Comparison of ENCODE assay signal across 10 cellular contexts in the genomic region with DNA sequence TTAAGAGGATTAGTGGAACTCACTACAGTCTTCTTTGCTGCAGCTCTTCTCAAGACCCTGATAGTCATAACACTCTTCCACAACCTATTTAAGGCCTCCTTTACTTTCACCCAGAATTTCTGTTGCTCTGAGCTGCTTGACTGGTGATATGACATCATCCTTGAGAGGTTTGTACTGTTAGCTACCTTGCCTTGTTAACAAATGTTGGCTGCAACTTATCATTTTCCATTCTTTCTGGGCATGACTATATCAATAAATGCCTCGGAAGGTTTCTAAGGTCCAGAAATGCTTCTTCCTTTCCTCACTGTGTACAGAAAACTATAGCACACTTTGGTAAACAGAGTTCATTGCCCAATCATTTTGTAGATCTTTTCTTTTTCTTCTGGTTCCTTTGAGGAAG.
"Had no signal": no experiment of that assay in that cellular context is flagged by ENCODE, and none has a peak within 500 bp of the region (broad histone marks: within the 10 kb centered on the region; RNA-seq: fewer than 3 reads in every experiment).

No MANE protein-coding gene starts in this region.

- ATAC-seq: HCT116, K562 had no signal

- H3K36me3 ChIP-seq: HAP-1 had no signal

- FAIRE-seq: K562 had no signal

- H3K27ac ChIP-seq: GM23248, HL-60 had no signal

- H3K4me3 ChIP-seq: GM23248, HAP-1, K562 had no signal

- H3K9me3 ChIP-seq: HAP-1 had no signal

- H3K9ac ChIP-seq: GM23248 had no signal

- H2AFZ ChIP-seq: GM23248 had no signal

- DNase-seq: GM23248, GOT3, H7, HFFc6, IMR-90, KG1 had no signal
